Comparison of ENCODE assay signal across 9 cellular contexts in genomic region chr2:219460424-219460926, GRCh38. TPM values are rescaled to one million over a fixed set of nuclear protein-coding genes. Genes with fewer than 3 reads are reported as not detected.
DNase-seq lines count a peak whose midpoint lies in the region; ATAC-seq lines count a peak whose summit lies in the region.
"Had no signal": no experiment of that assay in that cellular context is flagged by ENCODE, and none has a peak within 500 bp of the region (broad histone marks: within the 10 kb centered on the region; RNA-seq: fewer than 3 reads in every experiment).

No MANE protein-coding gene starts in this region.

- H3K4me1 Mint-ChIP-seq in CD8-positive, alpha-beta memory T cell = peaks cover 0 to 2% (median 0%) of the 10 kb centered on the region in 3 donors

- H3K9me3 Mint-ChIP-seq in CD8-positive, alpha-beta memory T cell = no peaks in the 10 kb centered on the region

- H3K9me3 ChIP-seq in CD8-positive, alpha-beta memory T cell (ENCODE audit: low read length) = no peaks in the 10 kb centered on the region
- H3K9me3 ChIP-seq: neutrophil had no signal

- DNase-seq in MV-4-11 (lab: John Stamatoyannopoulos, UW) = peak; percentile 4
- peak; percentile 31 for DNase-seq in cerebellar cortex (ENCODE audit: low spot score)
- peak; percentile 95 for DNase-seq in left kidney (ENCODE audit: low read depth, low spot score)
- DNase-seq in substantia nigra (lab: John Stamatoyannopoulos, UW) = peak in 37 of 49 donors; percentile 7 to 74 (median 52)
- no peak for DNase-seq in CD8-positive, alpha-beta memory T cell
- DNase-seq in NCI-H146 treated with DMSO at 0.1 percent for 48 hours (lab: John Stamatoyannopoulos, UW; ENCODE audit: unreplicated experiment) = no peak

- H3K36me3 ChIP-seq in CD8-positive, alpha-beta memory T cell (ENCODE audit: insufficient read depth, low read length) = no peaks in the 10 kb centered on the region
- H3K36me3 ChIP-seq: neutrophil had no signal

- ATAC-seq in GM18511 (IDR thresholded peaks at IDR 0.05; ENCODE audit: unreplicated experiment) = no peak
- ATAC-seq in GM19351 (IDR thresholded peaks at IDR 0.05; ENCODE audit: unreplicated experiment) = no peak

- no peaks in the 10 kb centered on the region for H3K27me3 ChIP-seq in CD8-positive, alpha-beta memory T cell (ENCODE audit: insufficient read depth, low read length, poor library complexity, severe bottlenecking)

- H3K27ac Mint-ChIP-seq in CD8-positive, alpha-beta memory T cell = no peak overlapping the region

- H3K4me1 ChIP-seq in CD8-positive, alpha-beta memory T cell (ENCODE audit: insufficient read depth, low read length) = no peaks in the 10 kb centered on the region

- CTCF ChIA-PET in CD8-positive, alpha-beta memory T cell (lab: Charles Lee) = interaction anchor here (0.7 to 1.7 kb wide), 3 partner anchors 69 to 107 kb away, joined by 3 to 7 read pairs (median 4); no protein-coding TSS in a partner anchor

- no peak overlapping the region for H3K4me3 ChIP-seq in CD8-positive, alpha-beta memory T cell (ENCODE audit: low read length)

- H3K27me3 Mint-ChIP-seq in CD8-positive, alpha-beta memory T cell = peaks cover 0 to 3% of the 10 kb centered on the region in 2 donors

- H3K4me3 Mint-ChIP-seq in CD8-positive, alpha-beta memory T cell = no peak overlapping the region

- POLR2A ChIA-PET in CD8-positive, alpha-beta memory T cell (lab: Charles Lee) = no interaction called here

- no peaks in the 10 kb centered on the region for H3K36me3 Mint-ChIP-seq in CD8-positive, alpha-beta memory T cell

- H3K27ac ChIP-seq in substantia nigra (ENCODE audit: low read depth, low read length, poor library complexity, severe bottlenecking) = no peak overlapping the region
- H3K27ac ChIP-seq in CD8-positive, alpha-beta memory T cell (ENCODE audit: low read depth, low read length) = no peak overlapping the region
- H3K27ac ChIP-seq: neutrophil had no signal

RNA-seq across cellular contexts. Expression of gene SPEG, which starts 25.8 kb away (rescaled TPM):
- total RNA-seq in CD8-positive, alpha-beta memory T cell = 1 to 10 TPM in 1 of 2 experiments, under 1 TPM in 1; 0.94 to 1.0 TPM
- polyA plus RNA-seq in CD8-positive, alpha-beta memory T cell = 0.48 TPM

RNA-seq across cellular contexts. Expression of gene GMPPA, which starts 38.2 kb away (rescaled TPM):
- total RNA-seq in CD8-positive, alpha-beta memory T cell = 10 to 100 TPM; 36.9 to 37.1 TPM
- 32.5 TPM for polyA plus RNA-seq in CD8-positive, alpha-beta memory T cell

RNA-seq across cellular contexts. Expression of gene DES, which starts 42.3 kb away (rescaled TPM):
- not detected for total RNA-seq in CD8-positive, alpha-beta memory T cell
- polyA plus RNA-seq in CD8-positive, alpha-beta memory T cell = not detected

RNA-seq across cellular contexts. Expression of gene ASIC4, which starts 53.8 kb away (rescaled TPM):
- not detected for total RNA-seq in CD8-positive, alpha-beta memory T cell
- polyA plus RNA-seq in CD8-positive, alpha-beta memory T cell = not detected

Comparison
In these comparisons a context has a peak if more than half of its experiments do, and no peak if none do; other contexts are left out.
1. DNase-seq: peak in MV-4-11 (single experiment), cerebellar cortex (single experiment), left kidney (single experiment) and substantia nigra (37 of 49); none in CD8-positive, alpha-beta memory T cell (0 of 5) and NCI-H146 treated with DMSO at 0.1 percent for 48 hours (single experiment).